9 cellular contexts compared by ENCODE assay signal in the genomic region with DNA sequence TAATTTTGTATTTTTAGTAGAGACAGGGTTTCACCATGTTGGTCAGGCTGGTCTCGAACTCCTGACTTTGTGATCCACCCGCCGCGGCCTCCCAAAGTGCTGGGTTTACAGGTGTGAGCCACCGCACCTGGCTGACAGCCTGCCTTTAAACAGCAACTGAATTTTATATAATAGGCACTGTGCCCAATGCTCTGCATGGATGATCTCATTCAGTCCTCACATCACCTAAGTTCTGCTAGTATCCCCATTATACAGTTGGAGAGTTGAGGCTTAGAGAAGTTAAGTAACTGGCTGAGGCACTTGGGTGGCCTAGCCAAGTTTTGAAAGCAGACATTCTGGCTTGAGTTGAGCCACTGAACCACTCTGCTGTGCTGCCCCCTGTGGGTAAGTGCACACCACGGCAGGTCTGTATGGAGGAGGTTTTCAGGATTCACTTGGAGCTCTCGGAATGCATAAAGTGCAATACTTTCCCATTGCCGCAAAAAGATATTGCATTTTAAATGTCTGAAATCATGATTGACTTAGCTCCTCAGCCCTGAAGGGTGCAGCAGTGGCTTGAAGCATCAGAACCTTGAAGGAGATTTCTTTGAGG.
DNase-seq lines count a peak whose midpoint lies in the region; ATAC-seq, FAIRE-seq and TF ChIP-seq lines count a peak whose summit lies in the region.
"Had no signal": no experiment of that assay in that cellular context is flagged by ENCODE, and none has a peak within 500 bp of the region (broad histone marks: within the 10 kb centered on the region; RNA-seq: fewer than 3 reads in every experiment).

No MANE protein-coding gene starts in this region.

- no peaks in the 10 kb centered on the region for H3K27me3 ChIP-seq in Caco-2 (replicated peaks; ENCODE audit: control insufficient read depth, insufficient read depth, low read length)
- no peaks in the 10 kb centered on the region for H3K27me3 ChIP-seq in right lobe of liver

- CTCF ChIA-PET in Caco-2 (lab: Charles Lee) = interaction anchor here (0.5 to 1.4 kb wide), 6 partner anchors 64 to 234 kb away, joined by 3 to 14 read pairs (median 6); no protein-coding TSS in a partner anchor

- H3K9me3 ChIP-seq in Caco-2 (no peaks in the 10 kb centered on the region), right lobe of liver (no peaks in the 10 kb centered on the region)

- no peak overlapping the region for H3K4me3 Mint-ChIP-seq in Caco-2 (ENCODE audit: unreplicated experiment)
- H3K4me3 Mint-ChIP-seq: T-helper 1 cell treated with Interleukin-12 subunit alpha and Interleukin-12 subunit beta and Interleukin-4 antibody, amounts not matched to agents 30 μg/mL and 1 μg/mL, for 36 hours had no signal

- H3K4me1 Mint-ChIP-seq in Caco-2 (ENCODE audit: low read depth, unreplicated experiment) = no peaks in the 10 kb centered on the region

- peaks cover 10% of the 10 kb centered on the region for H3K9me3 Mint-ChIP-seq in Caco-2 (ENCODE audit: unreplicated experiment)

- H3K4me1 ChIP-seq in Caco-2 (no peaks in the 10 kb centered on the region), right lobe of liver (no peaks in the 10 kb centered on the region)

- H3K27ac ChIP-seq in right lobe of liver = peak overlapping the region in 1 of 3 donors; percentile 63

- H3K36me3 ChIP-seq in Caco-2 (ENCODE audit: control insufficient read depth, insufficient read depth, low read length) (no peaks in the 10 kb centered on the region), right lobe of liver (no peaks in the 10 kb centered on the region)

- TF ChIP-seq CTCF in Caco-2 (IDR thresholded peaks at IDR 0.05; ENCODE audit: insufficient read depth in 1 of 2, low read depth in 1 of 2, low read length in 1 of 2, severe bottlenecking in 1 of 2, unreplicated experiment in 1 of 2) (peak; percentile 26 to 70), astrocyte of the cerebellum (IDR thresholded peaks at IDR 0.05; ENCODE audit: low read depth, low read length, missing control alignments) (peak; percentile 55), right lobe of liver (IDR thresholded peaks at IDR 0.05) (peak; percentile 18 to 47 (median 26))

- BruUV-seq in Caco-2 (replicated peaks; lab: Mats Ljungman, UMichigan) = no TSS peak

- intact Hi-C loops in Caco-2 (cut with micrococcal nuclease; ENCODE audit: unreplicated experiment) (loop anchor here (1.0 to 5.0 kb wide), 3 partner anchors 14 to 440 kb away; no protein-coding TSS in a partner anchor), right lobe of liver (cut with DNase I) (no loop called here)

- WGBS in right lobe of liver (ENCODE audit: insufficient coverage, low coverage, low lambda C conversion rate, missing lambda C conversion rate) = 70% methylated on average over 3 of the region's 8 CpGs

- DNase-seq in Caco-2 (peak in 1 of 2 experiments; percentile 38), HTR-8/SVneo (ENCODE audit: insufficient read length, low spot score) (peak; percentile 22), astrocyte of the cerebellum (ENCODE audit: low read depth) (no peak), right lobe of liver (no peak), urothelium cell line (ENCODE audit: low spot score) (no peak), NCI-H510A treated with DMSO at 0.1 percent for 48 hours (lab: John Stamatoyannopoulos, UW) (no peak), DMS79 (lab: John Stamatoyannopoulos, UW) (no peak)

- FAIRE-seq in HTR-8/SVneo (lab: Jason Lieb, UNC) = no peak
- no peak for FAIRE-seq in urothelium cell line (lab: Jason Lieb, UNC)

- in situ Hi-C loops in astrocyte of the cerebellum (cut with HindIII; ENCODE audit: low sequenced_read_pairs) = no loop called here

- H3K27me3 Mint-ChIP-seq in Caco-2 (ENCODE audit: insufficient read depth, unreplicated experiment) = no peaks in the 10 kb centered on the region

- H3K4me3 ChIP-seq in Caco-2 (ENCODE audit: low read depth, low read length) = no peak overlapping the region
- H3K4me3 ChIP-seq in astrocyte of the cerebellum (ENCODE audit: low read depth, low read length) = no peak overlapping the region
- no peak overlapping the region for H3K4me3 ChIP-seq in right lobe of liver

- ATAC-seq in right lobe of liver (peak in 2 of 4 donors; percentile 50 to 64), GM19035 (IDR thresholded peaks at IDR 0.05; ENCODE audit: unreplicated experiment) (no peak)

- TF ChIP-seq POLR2A in right lobe of liver (IDR thresholded peaks at IDR 0.05) = no peak

- no peak overlapping the region for H3K27ac Mint-ChIP-seq in Caco-2 (ENCODE audit: unreplicated experiment)
- H3K27ac Mint-ChIP-seq: T-helper 1 cell treated with Interleukin-12 subunit alpha and Interleukin-12 subunit beta and Interleukin-4 antibody, amounts not matched to agents 30 μg/mL and 1 μg/mL, for 36 hours had no signal

- POLR2A ChIA-PET in Caco-2 (lab: Charles Lee) = interaction anchor here (0.5 kb wide), 1 partner anchor 182 kb away, joined by 4 read pairs; no protein-coding TSS in a partner anchor

- H3K36me3 Mint-ChIP-seq in Caco-2 (ENCODE audit: insufficient read depth, unreplicated experiment) = no peaks in the 10 kb centered on the region
